ENCODE assay signal across 10 cellular contexts in genomic region chr17:31320791-31321190, GRCh38. TPM values are rescaled to one million over a fixed set of nuclear protein-coding genes. Genes with fewer than 3 reads are reported as not detected.
DNase-seq lines count a peak whose midpoint lies in the region; ATAC-seq and TF ChIP-seq lines count a peak whose summit lies in the region.
"Had no signal": no experiment of that assay in that cellular context is flagged by ENCODE, and none has a peak within 500 bp of the region (broad histone marks: within the 10 kb centered on the region; RNA-seq: fewer than 3 reads in every experiment).

No MANE protein-coding gene starts in this region.

- TF ChIP-seq EP300 in ovary (IDR thresholded peaks at IDR 0.05): no peak

- DNase-seq in amniotic epithelial cell (ENCODE audit: low read depth) (peak; percentile 59), mucosa of descending colon (no peak), amniotic stem cell (lab: John Stamatoyannopoulos, UW) (no peak), NCI-H1092 treated with DMSO at 0.1 percent for 48 hours (lab: John Stamatoyannopoulos, UW) (no peak), ovary (no peak)

- H4K20me1 ChIP-seq in BLaER1 treated with 17β-estradiol and CSF1 and Interleukin-3, amounts not matched to agents 10 nM and 100 nM: no peaks in the 10 kb centered on the region; a peak in 1 of 22 replicates

- TF ChIP-seq CTCF in mucosa of descending colon (IDR thresholded peaks at IDR 0.05) (no peak), ovary (IDR thresholded peaks at IDR 0.05) (no peak)

- H3K27me3 Mint-ChIP-seq in IgD-negative memory B cell: no peaks in the 10 kb centered on the region

- no peaks in the 10 kb centered on the region for H3K9me3 Mint-ChIP-seq in IgD-negative memory B cell

- TF ChIP-seq POLR2A in ovary (IDR thresholded peaks at IDR 0.05): no peak

- H3K4me1 Mint-ChIP-seq in IgD-negative memory B cell: peaks cover 19 to 26% (median 20%) of the 10 kb centered on the region in 3 donors

- peaks cover 0 to 14% (median 2%) of the 10 kb centered on the region in 11 experiments; a peak in 8 of 22 replicates for H3K9me3 ChIP-seq in BLaER1 treated with 17β-estradiol and CSF1 and Interleukin-3, amounts not matched to agents 10 nM and 100 nM (replicated peaks in 1 of 11)
- no peaks in the 10 kb centered on the region for H3K9me3 ChIP-seq in mucosa of descending colon
- no peaks in the 10 kb centered on the region for H3K9me3 ChIP-seq in ovary

- peak overlapping the region; percentile 26 to 98 (median 87); a peak in 19 of 22 replicates for H3K4me2 ChIP-seq in BLaER1 treated with 17β-estradiol and CSF1 and Interleukin-3, amounts not matched to agents 10 nM and 100 nM

- H3K36me3 ChIP-seq in BLaER1 treated with 17β-estradiol and CSF1 and Interleukin-3, amounts not matched to agents 10 nM and 100 nM: peaks cover 5 to 66% (median 38%) of the 10 kb centered on the region in 11 experiments
- H3K36me3 ChIP-seq in mucosa of descending colon (ENCODE audit: low read depth): no peaks in the 10 kb centered on the region
- H3K36me3 ChIP-seq in ovary: no peaks in the 10 kb centered on the region

- H3K27ac ChIP-seq in BLaER1 treated with 17β-estradiol and CSF1 and Interleukin-3, amounts not matched to agents 10 nM and 100 nM: peak overlapping the region; percentile 89 to 99 (median 96)
- H3K27ac ChIP-seq in ovary: no peak overlapping the region
- H3K27ac ChIP-seq: cardiac muscle cell had no signal

- H3K4me3 Mint-ChIP-seq in IgD-negative memory B cell: peak overlapping the region; percentile 93 to 95 (median 94)

- intact Hi-C loops in mucosa of descending colon (cut with DNase I, micrococcal nuclease): no loop called here
- intact Hi-C loops in ovary (cut with DNase I): no loop called here

- no peaks in the 10 kb centered on the region for H3K27me3 ChIP-seq in BLaER1 treated with 17β-estradiol and CSF1 and Interleukin-3, amounts not matched to agents 10 nM and 100 nM
- H3K27me3 ChIP-seq in ovary: no peaks in the 10 kb centered on the region
- H3K27me3 ChIP-seq: cardiac muscle cell had no signal

- peak overlapping the region; percentile 61 to 89 (median 74) for H3K4me3 ChIP-seq in BLaER1 treated with 17β-estradiol and CSF1 and Interleukin-3, amounts not matched to agents 10 nM and 100 nM
- H3K4me3 ChIP-seq in mucosa of descending colon (no peak overlapping the region), ovary (no peak overlapping the region)
- H3K4me3 ChIP-seq: cardiac muscle cell had no signal

- peak overlapping the region; percentile 83 to 95 (median 90) for H3K9ac ChIP-seq in BLaER1 treated with 17β-estradiol and CSF1 and Interleukin-3, amounts not matched to agents 10 nM and 100 nM

- H3K27ac Mint-ChIP-seq in IgD-negative memory B cell: peak overlapping the region; percentile 82 to 96 (median 93)

- H3K4me1 ChIP-seq in BLaER1 treated with 17β-estradiol and CSF1 and Interleukin-3, amounts not matched to agents 10 nM and 100 nM: peaks cover 17 to 40% (median 33%) of the 10 kb centered on the region in 10 experiments
- H3K4me1 ChIP-seq in mucosa of descending colon (ENCODE audit: low read depth) (no peaks in the 10 kb centered on the region), ovary (ENCODE audit: insufficient read depth) (no peaks in the 10 kb centered on the region)

- no peaks in the 10 kb centered on the region for H3K36me3 Mint-ChIP-seq in IgD-negative memory B cell

- peak; percentile 31 for ATAC-seq in mucosa of descending colon
- ATAC-seq in GM21825 (IDR thresholded peaks at IDR 0.05; ENCODE audit: unreplicated experiment): no peak

- WGBS in ovary, 3 donors: 49 to 73% (median 62%) methylated on average over 1 of the region's 1 CpG

RNA-seq across cellular contexts. Expression of gene EVI2A, which starts 0.6 kb away (rescaled TPM):
- 30.2 TPM for polyA plus RNA-seq in IgD-negative memory B cell
- 1 to 10 TPM; 2.8 to 6.0 (median 4.0) TPM for total RNA-seq in mucosa of descending colon
- total RNA-seq in ovary: 1 to 10 TPM; 1.5 to 6.1 (median 3.1) TPM
- polyA plus RNA-seq in ovary: 1 to 10 TPM; 2.5 to 7.1 TPM
- total RNA-seq: cardiac muscle cell had no signal
- polyA plus RNA-seq: neural cell had no signal

RNA-seq across cellular contexts. Expression of gene EVI2B, which starts 6.9 kb away (rescaled TPM):
- polyA plus RNA-seq in IgD-negative memory B cell (192 TPM), ovary (10 to 100 TPM in 1 of 2 donors, 1 to 10 TPM in 1; 2.0 to 31.9 TPM)
- total RNA-seq in mucosa of descending colon (1 to 10 TPM; 3.3 to 9.5 (median 7.8) TPM), ovary (1 to 10 TPM; 1.7 to 6.1 (median 3.0) TPM)
- total RNA-seq: cardiac muscle cell had no signal
- polyA plus RNA-seq: neural cell had no signal

RNA-seq across cellular contexts. Expression of gene OMG, which starts 23.8 kb away (rescaled TPM):
- polyA plus RNA-seq in IgD-negative memory B cell (not detected), ovary (1 to 10 TPM in 1 of 2 donors, under 1 TPM in 1; 0.28 to 1.9 TPM)
- total RNA-seq in mucosa of descending colon (1 to 10 TPM in 1 of 3 donors, under 1 TPM in 1, not detected in 1; 0.51 to 1.5 TPM), ovary (1 to 10 TPM in 2 of 7 donors, not detected in 5; 1.1 to 2.2 TPM)
- total RNA-seq: cardiac muscle cell had no signal
- polyA plus RNA-seq: neural cell had no signal

Comparison
In these comparisons a context has a peak if more than half of its experiments do, and no peak if none do; other contexts are left out.
1. H3K27ac ChIP-seq: peak in BLaER1 treated with 17β-estradiol and CSF1 and Interleukin-3, amounts not matched to agents 10 nM and 100 nM (11 of 11); none in ovary (0 of 2).
2. H3K4me3 ChIP-seq: peak in BLaER1 treated with 17β-estradiol and CSF1 and Interleukin-3, amounts not matched to agents 10 nM and 100 nM (10 of 10); none in mucosa of descending colon (single experiment) and ovary (single experiment).